ENCODE assay signal across 9 cellular contexts in the genomic region with DNA sequence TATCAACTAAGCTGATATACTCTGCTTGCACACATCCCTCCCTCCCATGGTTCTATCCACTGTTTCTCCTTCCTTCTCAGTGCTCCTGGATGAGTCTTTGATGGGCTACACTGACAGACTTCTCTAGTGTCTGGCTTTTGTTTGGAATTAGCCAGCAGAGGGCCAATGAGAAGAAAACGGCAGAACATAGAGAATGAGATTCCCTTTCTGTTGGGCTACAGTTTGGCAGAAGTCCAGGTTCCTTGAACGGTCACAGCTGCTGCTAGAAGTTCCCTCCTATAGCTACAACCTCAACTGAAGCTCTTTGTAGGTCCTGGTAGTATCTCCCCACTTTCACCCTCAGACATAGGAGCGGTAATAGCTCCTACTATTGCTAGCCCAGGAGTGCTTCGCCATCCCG.
DNase-seq lines count a peak whose midpoint lies in the region; ATAC-seq and TF ChIP-seq lines count a peak whose summit lies in the region.
"Had no signal": no experiment of that assay in that cellular context is flagged by ENCODE, and none has a peak within 500 bp of the region (broad histone marks: within the 10 kb centered on the region; RNA-seq: fewer than 3 reads in every experiment).

No MANE protein-coding gene starts in this region.

- in situ Hi-C loops in astrocyte of the spinal cord (cut with HindIII; ENCODE audit: low sequenced_read_pairs), result no loop called here

- ATAC-seq in HG02798 (IDR thresholded peaks at IDR 0.05; ENCODE audit: poor library complexity, unreplicated experiment) (no peak), HG03025 (IDR thresholded peaks at IDR 0.05; ENCODE audit: low FRiP score, unreplicated experiment) (no peak)

- H3K9me3 Mint-ChIP-seq in activated naive CD4-positive, alpha-beta T cell treated with anti-CD3 and anti-CD28 coated beads, Interleukin-2, amount 10 ng/mL, durations not matched to agents 7 days and 5 days, result peaks cover 3% of the 10 kb centered on the region
- H3K9me3 Mint-ChIP-seq: activated naive CD4-positive, alpha-beta T cell treated with anti-CD3 and anti-CD28 coated beads, Interleukin-2, amount 50 U/mL, for 24 hours had no signal

- DNase-seq in EL, result peak; percentile 13
- peak; percentile 81 for DNase-seq in NCI-H2029 treated with DMSO at 0.1 percent for 48 hours (lab: John Stamatoyannopoulos, UW)
- peak; percentile 48 for DNase-seq in astrocyte of the spinal cord (ENCODE audit: low read depth, low spot score)
- DNase-seq in midbrain (lab: John Stamatoyannopoulos, UW), result peak; percentile 0
- no peak for DNase-seq in activated naive CD4-positive, alpha-beta T cell treated with anti-CD3 and anti-CD28 coated beads, Interleukin-2, amount 10 ng/mL, durations not matched to agents 7 days and 5 days
- no peak for DNase-seq in GM10266 (ENCODE audit: extremely low spot score)

- H3K4me3 ChIP-seq in astrocyte of the spinal cord (ENCODE audit: low read depth, low read length), result no peak overlapping the region

- H3K27me3 Mint-ChIP-seq in activated naive CD4-positive, alpha-beta T cell treated with anti-CD3 and anti-CD28 coated beads, Interleukin-2, amount 10 ng/mL, durations not matched to agents 7 days and 5 days, result no peaks in the 10 kb centered on the region
- H3K27me3 Mint-ChIP-seq: activated naive CD4-positive, alpha-beta T cell treated with anti-CD3 and anti-CD28 coated beads, Interleukin-2, amount 50 U/mL, for 24 hours had no signal

- CTCF ChIA-PET in activated naive CD4-positive, alpha-beta T cell treated with anti-CD3 and anti-CD28 coated beads, Interleukin-2, amount 10 ng/mL, durations not matched to agents 7 days and 5 days (lab: Charles Lee), result interaction anchor here (0.6 to 1.2 kb wide), 2 partner anchors 8 to 9 kb away, joined by 3 to 5 read pairs; no protein-coding TSS in a partner anchor

- no peak overlapping the region for H3K27ac Mint-ChIP-seq in activated naive CD4-positive, alpha-beta T cell treated with anti-CD3 and anti-CD28 coated beads, Interleukin-2, amount 10 ng/mL, durations not matched to agents 7 days and 5 days
- H3K27ac Mint-ChIP-seq: activated naive CD4-positive, alpha-beta T cell treated with anti-CD3 and anti-CD28 coated beads, Interleukin-2, amount 50 U/mL, for 24 hours had no signal

- TF ChIP-seq CTCF in astrocyte of the spinal cord (IDR thresholded peaks at IDR 0.05; ENCODE audit: low read depth, low read length), result peak; percentile 39
- no peak for TF ChIP-seq CTCF in GM10266 (IDR thresholded peaks at IDR 0.05; ENCODE audit: control insufficient read depth, insufficient read depth, low read depth, missing control alignments)

- peaks cover 9% of the 10 kb centered on the region for H3K4me1 Mint-ChIP-seq in activated naive CD4-positive, alpha-beta T cell treated with anti-CD3 and anti-CD28 coated beads, Interleukin-2, amount 10 ng/mL, durations not matched to agents 7 days and 5 days

- H3K4me3 Mint-ChIP-seq in activated naive CD4-positive, alpha-beta T cell treated with anti-CD3 and anti-CD28 coated beads, Interleukin-2, amount 10 ng/mL, durations not matched to agents 7 days and 5 days, result no peak overlapping the region
- H3K4me3 Mint-ChIP-seq: activated naive CD4-positive, alpha-beta T cell treated with anti-CD3 and anti-CD28 coated beads, Interleukin-2, amount 50 U/mL, for 24 hours had no signal

- peaks cover 2% of the 10 kb centered on the region for H3K36me3 Mint-ChIP-seq in activated naive CD4-positive, alpha-beta T cell treated with anti-CD3 and anti-CD28 coated beads, Interleukin-2, amount 10 ng/mL, durations not matched to agents 7 days and 5 days

Comparison
In these comparisons a context has a peak if more than half of its experiments do, and no peak if none do; other contexts are left out.
1. DNase-seq: peak in EL (single experiment), NCI-H2029 treated with DMSO at 0.1 percent for 48 hours (single experiment), astrocyte of the spinal cord (single experiment) and midbrain (single experiment); none in activated naive CD4-positive, alpha-beta T cell treated with anti-CD3 and anti-CD28 coated beads, Interleukin-2, amount 10 ng/mL, durations not matched to agents 7 days and 5 days (single experiment) and GM10266 (single experiment).